8 cellular contexts compared by ENCODE assay signal in the genomic region with DNA sequence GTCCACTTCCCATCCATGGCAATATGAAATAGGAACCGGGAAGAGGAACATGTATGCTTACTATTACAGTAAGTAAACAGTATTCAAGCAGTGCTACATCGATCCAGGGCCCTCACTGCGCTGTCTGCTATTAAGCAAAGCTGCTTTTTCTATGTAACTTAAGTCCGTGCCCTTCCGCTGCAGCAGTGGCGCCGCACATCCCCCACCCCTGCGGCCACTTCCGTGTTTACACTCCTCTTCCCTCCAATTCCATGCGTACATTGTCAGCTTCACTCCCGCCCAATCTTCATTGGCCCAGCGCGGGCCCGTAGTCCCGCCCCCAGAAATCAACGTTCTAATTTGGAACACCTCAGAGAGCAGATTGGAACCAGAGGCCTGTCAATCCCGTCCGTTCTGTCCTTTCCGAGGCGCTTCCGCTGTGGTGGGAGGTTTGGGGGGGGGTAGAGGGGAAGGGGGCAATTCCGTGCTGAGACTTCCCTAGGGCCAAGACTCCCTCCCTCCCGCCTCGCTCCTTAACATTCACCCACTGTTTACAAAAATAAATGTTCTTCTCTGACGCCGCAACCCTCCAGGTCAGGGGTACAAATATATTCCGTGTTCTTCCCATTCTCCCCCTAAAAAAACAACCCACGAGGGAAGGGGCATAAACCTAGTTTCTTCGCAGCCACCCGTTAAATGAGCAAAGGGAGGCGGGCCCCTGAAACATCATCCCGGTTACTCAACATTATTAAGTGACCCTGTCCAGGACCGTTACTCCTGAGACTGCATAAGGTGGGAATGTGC.
A peak's percentile ranks its signal among the peaks of the same experiment; 100 is the strongest.
DNase-seq lines count a peak whose midpoint lies in the region; ATAC-seq and TF ChIP-seq lines count a peak whose summit lies in the region.

No MANE protein-coding gene starts in this region.

- H3K4me3 ChIP-seq in OCI-LY1 (ENCODE audit: low read depth, low read length, poor library complexity, severe bottlenecking) (peak overlapping the region; percentile 97), mesodermal cell (ENCODE audit: extremely low read depth, insufficient read depth, low read length, poor library complexity, severe bottlenecking) (peak overlapping the region; percentile 83)

- no peak overlapping the region for H2AFZ ChIP-seq in OCI-LY1 (ENCODE audit: low read length)

- H3K36me3 Mint-ChIP-seq in endothelial cell (ENCODE audit: low read depth, unreplicated experiment), result peaks cover 9% of the 10 kb centered on the region

- WGBS in mesodermal cell (ENCODE audit: insufficient coverage in 2 of 2), 2 experiments, result 0% methylated on average over 14 to 16 of the region's 33 CpGs

- 0 out of 2 replicates have a peak, but pooled peaks cover 10% of the 10 kb centered on the region for H3F3A ChIP-seq in OCI-LY1 (ENCODE audit: insufficient read depth, low read length)

- TF ChIP-seq CTCF in OCI-LY1 (IDR thresholded peaks at IDR 0.05; ENCODE audit: low read length) (no peak), endothelial cell (IDR thresholded peaks at IDR 0.05; ENCODE audit: unreplicated experiment) (no peak)

- H3K9me3 Mint-ChIP-seq in endothelial cell (ENCODE audit: unreplicated experiment), result no peaks in the 10 kb centered on the region

- H3K27ac Mint-ChIP-seq in endothelial cell (ENCODE audit: unreplicated experiment), result peak overlapping the region; percentile 99

- no peaks in the 10 kb centered on the region for H3K9me2 ChIP-seq in OCI-LY1 (ENCODE audit: low read depth, low read length)

- H3K27me3 Mint-ChIP-seq in endothelial cell (ENCODE audit: unreplicated experiment), result peaks cover 10% of the 10 kb centered on the region

- H3K4me1 ChIP-seq in OCI-LY1 (ENCODE audit: insufficient read depth, low read length, severe bottlenecking), result peaks cover 57% of the 10 kb centered on the region
- H3K4me1 ChIP-seq in mesodermal cell (ENCODE audit: control insufficient read depth, insufficient read depth, low read length, poor library complexity, severe bottlenecking), result no peaks in the 10 kb centered on the region

- peaks cover 36% of the 10 kb centered on the region for H3K4me1 Mint-ChIP-seq in endothelial cell (ENCODE audit: unreplicated experiment)

- ATAC-seq in GM21526 (IDR thresholded peaks at IDR 0.05; ENCODE audit: low FRiP score, unreplicated experiment), result peak; percentile 82

- peak overlapping the region; percentile 100 for H3K4me3 Mint-ChIP-seq in endothelial cell (ENCODE audit: unreplicated experiment)

- H3K27ac ChIP-seq in OCI-LY1 (ENCODE audit: low read depth, low read length, poor library complexity, severe bottlenecking) (peak overlapping the region; percentile 96), mesodermal cell (ENCODE audit: low read depth, low read length, severe bottlenecking) (peak overlapping the region; percentile 90)

- peak overlapping the region; percentile 95 for H3K9ac ChIP-seq in OCI-LY1 (ENCODE audit: low read length)

- H3K79me2 ChIP-seq in OCI-LY1 (ENCODE audit: insufficient read depth, low read length), result peaks cover 52% of the 10 kb centered on the region

- peak overlapping the region; percentile 95 for H3K4me2 ChIP-seq in OCI-LY1 (ENCODE audit: low read length)

- no peaks in the 10 kb centered on the region for H3K9me3 ChIP-seq in OCI-LY1 (ENCODE audit: low read length)
- H3K9me3 ChIP-seq in mesodermal cell (ENCODE audit: control insufficient read depth, low read length), result no peaks in the 10 kb centered on the region

- H3K27me3 ChIP-seq in OCI-LY1 (ENCODE audit: insufficient read depth, low read length), result no peaks in the 10 kb centered on the region

- H3K36me3 ChIP-seq in OCI-LY1 (ENCODE audit: insufficient read depth, low read length) (peaks cover 9% of the 10 kb centered on the region; the same call in 1 of the 2 replicates), mesodermal cell (ENCODE audit: control insufficient read depth, insufficient read depth, low read length) (no peaks in the 10 kb centered on the region)

- DNase-seq in DMS 273 (lab: John Stamatoyannopoulos, UW; ENCODE audit: unreplicated experiment) (peak; percentile 98), HuH-7 (ENCODE audit: low spot score) (peak; percentile 86), activated T-cell treated with anti-CD3 and anti-CD28 coated beads for 1 hour (ENCODE audit: low read depth) (peak; percentile 77), endothelial cell (ENCODE audit: low spot score) (peak; percentile 91)
- DNase-seq in stimulated activated CD8-positive, alpha-beta memory T cell treated with anti-CD3 and anti-CD28 coated beads, Interleukin-15, amount 100 ng/mL, for 24 hours (ENCODE audit: low read depth), result peak; percentile 71

- peaks cover 3% of the 10 kb centered on the region; the same call in 1 of the 2 replicates for H4K20me1 ChIP-seq in OCI-LY1 (ENCODE audit: insufficient read depth, low read length)

Comparison
In these comparisons a context has a peak if more than half of its experiments do, and no peak if none do; other contexts are left out.
1. Peak in every context shown above with its lines: DNase-seq, ATAC-seq, H3K4me3 ChIP-seq and H3K27ac ChIP-seq.